8 cellular contexts compared by ENCODE assay signal in the genomic region with DNA sequence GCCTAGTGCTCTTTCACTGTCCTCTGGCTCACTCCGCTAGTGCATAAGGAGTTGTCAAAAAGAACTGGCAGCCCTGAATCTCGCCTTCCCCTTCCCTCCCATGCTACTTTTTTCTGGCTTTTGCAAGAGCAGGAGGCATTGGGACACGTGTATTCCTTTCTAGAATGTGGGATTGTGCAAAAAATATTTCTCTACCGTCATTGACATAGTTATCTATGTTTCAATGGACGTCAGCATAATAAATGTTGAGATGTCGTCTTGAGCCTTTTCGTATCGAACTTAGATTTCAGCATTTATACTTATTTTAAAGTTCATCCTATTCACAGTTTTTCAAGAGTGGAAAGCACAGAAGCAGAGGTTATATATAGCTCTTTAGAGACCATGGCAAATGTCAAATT. TPM values are rescaled to one million over a fixed set of nuclear protein-coding genes. Genes with fewer than 3 reads are reported as not detected.
A peak's percentile ranks its signal among the peaks of the same experiment; 100 is the strongest.
DNase-seq lines count a peak whose midpoint lies in the region; ATAC-seq, FAIRE-seq and TF ChIP-seq lines count a peak whose summit lies in the region.

No MANE protein-coding gene starts in this region.

- no peaks in the 10 kb centered on the region for H3K36me3 ChIP-seq in Caco-2 (ENCODE audit: control insufficient read depth, insufficient read depth, low read length)
- H3K36me3 ChIP-seq in esophagus (ENCODE audit: control insufficient read depth in 2 of 2, insufficient read depth in 2 of 2, low read length in 1 of 2), result no peaks in the 10 kb centered on the region
- peaks cover 0 to 24% (median 9%) of the 10 kb centered on the region in 3 donors for H3K36me3 ChIP-seq in pancreas

- no peaks in the 10 kb centered on the region for H3K9me3 ChIP-seq in Caco-2
- H3K9me3 ChIP-seq in esophagus (ENCODE audit: control insufficient read depth in 2 of 2, insufficient read depth in 1 of 2, low read depth in 1 of 2, low read length in 1 of 2), result no peaks in the 10 kb centered on the region
- H3K9me3 ChIP-seq in pancreas, result no peaks in the 10 kb centered on the region

- peak overlapping the region; percentile 96 for H3K4me3 Mint-ChIP-seq in Caco-2 (ENCODE audit: unreplicated experiment)

- no peak for ATAC-seq in pancreas
- no peak for ATAC-seq in HG03469 (IDR thresholded peaks at IDR 0.05; ENCODE audit: unreplicated experiment)

- H3K4me1 Mint-ChIP-seq in Caco-2 (ENCODE audit: low read depth, unreplicated experiment), result peaks cover 9% of the 10 kb centered on the region

- intact Hi-C loops in Caco-2 (cut with micrococcal nuclease; ENCODE audit: unreplicated experiment) (loop anchor here (1.0 to 5.0 kb wide), 2 partner anchors 76 to 157 kb away; no protein-coding TSS in a partner anchor), pancreas (cut with DNase I) (no loop called here)

- TF ChIP-seq CTCF in Caco-2 (IDR thresholded peaks at IDR 0.05; ENCODE audit: insufficient read depth in 1 of 2, low read depth in 1 of 2, low read length in 1 of 2, severe bottlenecking in 1 of 2, unreplicated experiment in 1 of 2) (no peak), RWPE1 (conservative IDR thresholded peaks at IDR 0.05; ENCODE audit: low read depth) (no peak), pancreas (IDR thresholded peaks at IDR 0.05) (no peak)

- H3K4me1 ChIP-seq in Caco-2 (no peaks in the 10 kb centered on the region), esophagus (ENCODE audit: control insufficient read depth in 2 of 2, insufficient read depth in 2 of 2, low read length in 1 of 2) (no peaks in the 10 kb centered on the region), pancreas (peaks cover 8 to 18% (median 18%) of the 10 kb centered on the region in 3 donors)

- POLR2A ChIA-PET in Caco-2 (lab: Charles Lee) (interaction anchor here (0.6 to 1.5 kb wide), 3 partner anchors 16 to 93 kb away, joined by 3 to 7 read pairs (median 4); partner anchors contain the start of gene TSPAN12), RWPE1 (lab: Yijun Ruan, JAX; ENCODE audit: low non-redundant PET) (interaction anchor here (0.5 to 0.6 kb wide), 2 partner anchors 80 to 106 kb away, joined by 3 read pairs; no protein-coding TSS in a partner anchor)

- CTCF ChIA-PET in Caco-2 (lab: Charles Lee), result no interaction called here
- CTCF ChIA-PET in RWPE1 (lab: Yijun Ruan, JAX), result no interaction called here

- H3K4me3 ChIP-seq in Caco-2 (ENCODE audit: low read depth, low read length), result peak overlapping the region; percentile 85
- peak overlapping the region; percentile 64 to 66 for H3K4me3 ChIP-seq in esophagus (ENCODE audit: low read depth in 1 of 2, low read length in 2 of 2)
- H3K4me3 ChIP-seq in pancreas, result peak overlapping the region; percentile 33 to 62 (median 52)

- DNase-seq in Caco-2 (no peak), RWPE1 (ENCODE audit: low spot score) (no peak), pancreas (no peak), islet precursor cell (no peak), NCI-H524 (lab: John Stamatoyannopoulos, UW) (no peak), COLO829 (ENCODE audit: low spot score) (no peak)

- no peaks in the 10 kb centered on the region; the same call in 1 of the 2 replicates for H3K27me3 ChIP-seq in Caco-2 (replicated peaks; ENCODE audit: control insufficient read depth, insufficient read depth, low read length)
- H3K27me3 ChIP-seq in esophagus (ENCODE audit: control insufficient read depth in 1 of 2, insufficient read depth in 2 of 2, low read length in 2 of 2), result no peaks in the 10 kb centered on the region
- no peaks in the 10 kb centered on the region for H3K27me3 ChIP-seq in pancreas

- FAIRE-seq in pancreas (lab: Jason Lieb, UNC), result no peak

- no peaks in the 10 kb centered on the region for H3K9me3 Mint-ChIP-seq in Caco-2 (ENCODE audit: unreplicated experiment)

- peaks cover 2% of the 10 kb centered on the region for H3K27me3 Mint-ChIP-seq in Caco-2 (ENCODE audit: insufficient read depth, unreplicated experiment)

- peaks cover 35% of the 10 kb centered on the region for H3K36me3 Mint-ChIP-seq in Caco-2 (ENCODE audit: insufficient read depth, unreplicated experiment)

- peak overlapping the region; percentile 100 for H3K27ac Mint-ChIP-seq in Caco-2 (ENCODE audit: unreplicated experiment)

- TSS peak; percentile 62 for BruUV-seq in Caco-2 (replicated peaks; lab: Mats Ljungman, UMichigan)

- H3K27ac ChIP-seq in RWPE1 (peak overlapping the region; percentile 92), esophagus (ENCODE audit: low read depth in 2 of 2, low read length in 1 of 2) (peak overlapping the region; percentile 99 to 100), pancreas (peak overlapping the region; percentile 91 to 95 (median 94))

- WGBS in esophagus, 2 donors, result 9% methylated on average over 8 of the region's 8 CpGs
- WGBS in pancreas, 2 donors, result 1 to 4% methylated on average over 8 of the region's 8 CpGs

RNA-seq across cellular contexts. Expression of gene ING3, which starts 0.7 kb away (rescaled TPM):
- total RNA-seq in Caco-2 (2022) (13.7 and 14.6 TPM in 2 replicates), pancreas (10 to 100 TPM in 1 of 6 donors, 1 to 10 TPM in 5; 6.2 to 10.1 (median 7.6) TPM)
- polyA plus RNA-seq in esophagus (1 to 10 TPM; 5.6 to 8.3 TPM), pancreas (10 to 100 TPM in 1 of 2 donors, 1 to 10 TPM in 1; 6.3 to 10.8 TPM)

RNA-seq across cellular contexts. Expression of gene CPED1, which starts 37.2 kb away (rescaled TPM):
- total RNA-seq in Caco-2 (2022), result 0.23 and 0.56 TPM in 2 replicates
- 1 to 10 TPM in 1 of 2 donors, under 1 TPM in 1; 0.29 to 1.3 TPM for polyA plus RNA-seq in esophagus
- total RNA-seq in pancreas, result 1 to 10 TPM; 1.3 to 6.1 (median 1.9) TPM
- under 1 TPM; 0.57 to 0.61 TPM for polyA plus RNA-seq in pancreas
